In genomic region chr19:13884726-13885591, GRCh38 we compare ENCODE assay signal across 15 cellular contexts. TPM values are rescaled to one million over a fixed set of nuclear protein-coding genes. Genes with fewer than 3 reads are reported as not detected.
A peak's percentile ranks its signal among the peaks of the same experiment; 100 is the strongest.
DNase-seq lines count a peak whose midpoint lies in the region; ATAC-seq, FAIRE-seq and TF ChIP-seq lines count a peak whose summit lies in the region.
"Had no signal": no experiment of that assay in that cellular context is flagged by ENCODE, and none has a peak within 500 bp of the region (broad histone marks: within the 10 kb centered on the region; RNA-seq: fewer than 3 reads in every experiment).

No MANE protein-coding gene starts in this region.

- intact Hi-C loops in HepG2 (cut with micrococcal nuclease; ENCODE audit: unreplicated experiment): no loop called here
- intact Hi-C loops in upper lobe of right lung (cut with DNase I): no loop called here
- intact Hi-C loops in esophagus muscularis mucosa (cut with DNase I): loop anchor here (5.0 kb wide), 1 partner anchor 172 kb away; no protein-coding TSS in a partner anchor

- H3K36me3 ChIP-seq in HepG2 (replicated peaks in 1 of 2; ENCODE audit: control insufficient read depth in 1 of 2, insufficient read depth in 2 of 2, low read length in 2 of 2): no peaks in the 10 kb centered on the region
- no peaks in the 10 kb centered on the region for H3K36me3 ChIP-seq in upper lobe of right lung
- no peaks in the 10 kb centered on the region for H3K36me3 ChIP-seq in esophagus muscularis mucosa

- no peak for TF ChIP-seq CTCF in HepG2 (CRISPR knock-in tag; IDR thresholded peaks at IDR 0.05)
- no peak for TF ChIP-seq CTCF in upper lobe of right lung (IDR thresholded peaks at IDR 0.05)
- no peak for TF ChIP-seq CTCF in esophagus muscularis mucosa (IDR thresholded peaks at IDR 0.05)

- H3K9ac ChIP-seq in HepG2 (ENCODE audit: insufficient read depth, low read depth, low read length): no peak overlapping the region

- no TSS peak for BruUV-seq in HepG2 (replicated peaks; lab: Mats Ljungman, UMichigan)

- H2AFZ ChIP-seq in HepG2 (ENCODE audit: low read length): no peak overlapping the region

- H3K4me3 ChIP-seq in HepG2 (replicated peaks in 1 of 3; ENCODE audit: insufficient read depth in 1 of 3, low read depth in 2 of 3, low read length in 3 of 3) (no peak overlapping the region), upper lobe of right lung (no peak overlapping the region), esophagus muscularis mucosa (no peak overlapping the region)
- H3K4me3 ChIP-seq: A549 had no signal

- TF ChIP-seq RAD21 in HepG2 (CRISPR knock-in tag; IDR thresholded peaks at IDR 0.05): no peak

- TF ChIP-seq POLR2A in HepG2 (IDR thresholded peaks at IDR 0.05; ENCODE audit: insufficient read depth in 1 of 2, low read depth in 2 of 2, low read length in 2 of 2): no peak
- TF ChIP-seq POLR2A in esophagus muscularis mucosa (IDR thresholded peaks at IDR 0.05; ENCODE audit: low read depth): no peak

- no peak overlapping the region for H3K4me2 ChIP-seq in HepG2 (ENCODE audit: low read depth, low read length)
- H3K4me2 ChIP-seq: A549 had no signal

- H3K27ac ChIP-seq in HepG2 (ENCODE audit: extremely low read length, insufficient read depth, low read length): no peak overlapping the region
- no peak overlapping the region for H3K27ac ChIP-seq in upper lobe of right lung
- no peak overlapping the region for H3K27ac ChIP-seq in esophagus muscularis mucosa (replicated peaks in 1 of 4)
- H3K27ac ChIP-seq: A549 had no signal

- no peak for TF ChIP-seq EP300 in HepG2 (IDR thresholded peaks at IDR 0.05; ENCODE audit: low read depth in 2 of 2, low read length in 2 of 2)
- no peak for TF ChIP-seq EP300 in HepG2 (CRISPR knock-in tag; IDR thresholded peaks at IDR 0.05; ENCODE audit: borderline replicate concordance)
- TF ChIP-seq EP300 in esophagus muscularis mucosa (IDR thresholded peaks at IDR 0.05): no peak

- H3K79me2 ChIP-seq in HepG2 (ENCODE audit: insufficient read depth, low read length): no peaks in the 10 kb centered on the region

- H3K9me3 ChIP-seq in HepG2 (ENCODE audit: low read length): no peaks in the 10 kb centered on the region
- H3K9me3 ChIP-seq in upper lobe of right lung: no peaks in the 10 kb centered on the region
- H3K9me3 ChIP-seq in esophagus muscularis mucosa: no peaks in the 10 kb centered on the region
- H3K9me3 ChIP-seq: A549 had no signal

- 32% methylated on average over 22 of the region's 26 CpGs for WGBS in HepG2 (ENCODE audit: low lambda C conversion rate)
- 92% methylated on average over 6 of the region's 26 CpGs for WGBS in esophagus muscularis mucosa

- in situ Hi-C loops in HepG2 (cut with HindIII; ENCODE audit: extremely low pct_ligation_motif_present, low pct_unique_long_range_greater_than_20kb) (loop anchor here (5.0 to 25.0 kb wide), 3 partner anchors 67 to 527 kb away; partner anchors contain the start of genes DCAF15, DDX39A and MISP3), ACHN (cut with HindIII; ENCODE audit: low pct_ligation_motif_present, low pct_unique_long_range_greater_than_20kb, low sequenced_read_pairs) (no loop called here)

- FAIRE-seq in HepG2 (lab: Jason Lieb, UNC): no peak
- FAIRE-seq: A549, D721Med had no signal

- H3K4me1 ChIP-seq in HepG2 (ENCODE audit: insufficient read depth, low read length) (peaks cover 56% of the 10 kb centered on the region), upper lobe of right lung (peaks cover 19% of the 10 kb centered on the region), esophagus muscularis mucosa (peaks cover 15 to 25% (median 20%) of the 10 kb centered on the region in 4 donors)

- ATAC-seq in HepG2 (no peak), upper lobe of right lung (peak; percentile 12), HG03469 (IDR thresholded peaks at IDR 0.05; ENCODE audit: unreplicated experiment) (no peak)
- ATAC-seq: A549 had no signal

- peaks cover 2 to 28% of the 10 kb centered on the region in 2 experiments; a peak in 4 of 5 replicates for H3K27me3 ChIP-seq in HepG2 (ENCODE audit: control insufficient read depth in 1 of 2, insufficient read depth in 2 of 2, low read length in 2 of 2)
- no peaks in the 10 kb centered on the region for H3K27me3 ChIP-seq in upper lobe of right lung
- H3K27me3 ChIP-seq in esophagus muscularis mucosa: no peaks in the 10 kb centered on the region

- CTCF ChIA-PET in HepG2 (lab: Yijun Ruan, JAX; ENCODE audit: low intra/inter-chr PET ratio, low total read pairs): no interaction called here

- DNase-seq in NCI-H2171 treated with DMSO at 0.1 percent for 48 hours (lab: John Stamatoyannopoulos, UW): peak; percentile 62
- DNase-seq in NCI-H2171 (lab: John Stamatoyannopoulos, UW): no peak
- peak; percentile 71 for DNase-seq in RPMI8226
- DNase-seq in HepG2 (ENCODE audit: low spot score): no peak
- no peak for DNase-seq in upper lobe of right lung
- no peak for DNase-seq in esophagus muscularis mucosa (ENCODE audit: extremely low spot score)
- no peak for DNase-seq in ACHN
- DNase-seq: activated CD4-positive, alpha-beta T cell treated with anti-CD3 and anti-CD28 coated beads, Interleukin-2, amount 50 U/mL, for 4 hours; activated effector memory CD4-positive, alpha-beta T cell treated with anti-CD3 and anti-CD28 coated beads, Interleukin-2, amount 50 U/mL, for 16 hours; effector memory CD4-positive, alpha-beta T cell; NCI-H526 treated with DMSO at 0.1 percent for 48 hours had no signal

- H4K20me1 ChIP-seq in HepG2 (ENCODE audit: insufficient read depth, low read length): no peaks in the 10 kb centered on the region

- POLR2A ChIA-PET in HepG2 (lab: Yijun Ruan, JAX): interaction anchor here (0.7 to 1.3 kb wide), 2 partner anchors 177 to 252 kb away, joined by 3 read pairs; partner anchors contain the start of gene PALM3

RNA-seq across cellular contexts. Expression of gene NANOS3, which starts 8.0 kb away (rescaled TPM):
- total RNA-seq in HepG2 (2016; rRNA removed; fragmentation: Illumina TruSeq; extraction: Trizol) (not detected in 2 replicates), upper lobe of right lung (not detected), esophagus muscularis mucosa (not detected)
- not detected in 2 replicates for total RNA-seq in HepG2 (2016; cell fraction: cytosol; rRNA removed; fragmentation: Illumina TruSeq; extraction: Trizol; ENCODE audit: low read depth)
- total RNA-seq in HepG2 (2016; cell fraction: insoluble cytoplasmic fraction; rRNA removed; fragmentation: Illumina TruSeq; extraction: Trizol): not detected in 2 replicates
- not detected in 2 replicates for total RNA-seq in HepG2 (2016; cell fraction: membrane; rRNA removed; fragmentation: Illumina TruSeq; extraction: Trizol)
- not detected in 2 replicates for total RNA-seq in HepG2 (2016; cell fraction: nucleus; rRNA removed; fragmentation: Illumina TruSeq; extraction: Trizol)
- polyA plus RNA-seq in HepG2 (2011; rRNA removed): 0.21 TPM in 1 of 2 replicates, not detected in the other
- not detected in 2 replicates for polyA plus RNA-seq in HepG2 (2011; cell fraction: cytosol; rRNA removed)
- polyA plus RNA-seq in HepG2 (2011; cell fraction: nucleus; rRNA removed): 1.1 and 1.8 TPM in 2 replicates
- 1.1 TPM in 1 of 2 replicates, not detected in the other for polyA plus RNA-seq in HepG2 (2012)
- not detected in 2 replicates for polyA plus RNA-seq in HepG2 (2016; cell fraction: cytosol; fragmentation: Illumina TruSeq; extraction: Trizol; ENCODE audit: low read depth)
- polyA plus RNA-seq in HepG2 (2016; cell fraction: insoluble cytoplasmic fraction; fragmentation: Illumina TruSeq; extraction: Trizol; ENCODE audit: low read depth): not detected in 2 replicates
- polyA plus RNA-seq in HepG2 (2016; cell fraction: membrane; fragmentation: Illumina TruSeq; extraction: Trizol; ENCODE audit: low read depth): not detected in 2 replicates
- not detected in 2 replicates for polyA plus RNA-seq in HepG2 (2016; cell fraction: nucleus; fragmentation: Illumina TruSeq; extraction: Trizol; ENCODE audit: insufficient read depth, low read depth)
- polyA minus RNA-seq in HepG2 (2011; rRNA and poly(A)+ RNA removed; ENCODE audit: low replicate concordance): not detected in 2 replicates
- not detected in 2 replicates for polyA minus RNA-seq in HepG2 (2011; cell fraction: cytosol; rRNA and poly(A)+ RNA removed)
- polyA minus RNA-seq in HepG2 (2011; cell fraction: nucleus; rRNA and poly(A)+ RNA removed): not detected in 2 replicates
- total RNA-seq: subcutaneous adipose tissue had no signal

RNA-seq across cellular contexts. Expression of gene BRME1, which starts 21.0 kb away (rescaled TPM):
- total RNA-seq in HepG2 (2016; rRNA removed; fragmentation: Illumina TruSeq; extraction: Trizol) (0.84 and 1.5 TPM in 2 replicates), upper lobe of right lung (2.0 TPM), esophagus muscularis mucosa (1 to 10 TPM in 1 of 4 donors, under 1 TPM in 3; 0.42 to 1.1 (median 0.78) TPM)
- 0.35 and 0.40 TPM in 2 replicates for total RNA-seq in HepG2 (2016; cell fraction: cytosol; rRNA removed; fragmentation: Illumina TruSeq; extraction: Trizol; ENCODE audit: low read depth)
- total RNA-seq in HepG2 (2016; cell fraction: insoluble cytoplasmic fraction; rRNA removed; fragmentation: Illumina TruSeq; extraction: Trizol): 1.1 TPM in 2 replicates
- total RNA-seq in HepG2 (2016; cell fraction: membrane; rRNA removed; fragmentation: Illumina TruSeq; extraction: Trizol): 0.25 and 0.69 TPM in 2 replicates
- total RNA-seq in HepG2 (2016; cell fraction: nucleus; rRNA removed; fragmentation: Illumina TruSeq; extraction: Trizol): 1.2 and 1.3 TPM in 2 replicates
- polyA plus RNA-seq in HepG2 (2011; rRNA removed): 0.74 and 0.91 TPM in 2 replicates
- polyA plus RNA-seq in HepG2 (2011; cell fraction: cytosol; rRNA removed): 0.55 and 0.72 TPM in 2 replicates
- polyA plus RNA-seq in HepG2 (2011; cell fraction: nucleus; rRNA removed): 5.7 and 8.2 TPM in 2 replicates
- polyA plus RNA-seq in HepG2 (2012): 1.3 and 1.8 TPM in 2 replicates
- 0.09 TPM in 1 of 2 replicates, not detected in the other for polyA plus RNA-seq in HepG2 (2016; cell fraction: cytosol; fragmentation: Illumina TruSeq; extraction: Trizol; ENCODE audit: low read depth)
- polyA plus RNA-seq in HepG2 (2016; cell fraction: insoluble cytoplasmic fraction; fragmentation: Illumina TruSeq; extraction: Trizol; ENCODE audit: low read depth): 1.1 and 1.8 TPM in 2 replicates
- 0.23 and 0.31 TPM in 2 replicates for polyA plus RNA-seq in HepG2 (2016; cell fraction: membrane; fragmentation: Illumina TruSeq; extraction: Trizol; ENCODE audit: low read depth)
- 5.8 and 5.9 TPM in 2 replicates for polyA plus RNA-seq in HepG2 (2016; cell fraction: nucleus; fragmentation: Illumina TruSeq; extraction: Trizol; ENCODE audit: insufficient read depth, low read depth)
- polyA minus RNA-seq in HepG2 (2011; rRNA and poly(A)+ RNA removed; ENCODE audit: low replicate concordance): 1.2 and 5.8 TPM in 2 replicates
- polyA minus RNA-seq in HepG2 (2011; cell fraction: cytosol; rRNA and poly(A)+ RNA removed): 1.3 TPM in 1 of 2 replicates, not detected in the other
- polyA minus RNA-seq in HepG2 (2011; cell fraction: nucleus; rRNA and poly(A)+ RNA removed): 2.2 and 2.4 TPM in 2 replicates

RNA-seq across cellular contexts. Expression of gene CC2D1A, which starts 21.0 kb away (rescaled TPM):
- total RNA-seq in HepG2 (2016; rRNA removed; fragmentation: Illumina TruSeq; extraction: Trizol) (6.4 and 9.7 TPM in 2 replicates), upper lobe of right lung (28.9 TPM), esophagus muscularis mucosa (10 to 100 TPM; 22.9 to 42.8 (median 33.6) TPM)
- total RNA-seq in HepG2 (2016; cell fraction: cytosol; rRNA removed; fragmentation: Illumina TruSeq; extraction: Trizol; ENCODE audit: low read depth): 5.0 and 5.7 TPM in 2 replicates
- total RNA-seq in HepG2 (2016; cell fraction: insoluble cytoplasmic fraction; rRNA removed; fragmentation: Illumina TruSeq; extraction: Trizol): 4.7 and 10.2 TPM in 2 replicates
- 5.3 and 5.8 TPM in 2 replicates for total RNA-seq in HepG2 (2016; cell fraction: membrane; rRNA removed; fragmentation: Illumina TruSeq; extraction: Trizol)
- total RNA-seq in HepG2 (2016; cell fraction: nucleus; rRNA removed; fragmentation: Illumina TruSeq; extraction: Trizol): 9.4 and 12.9 TPM in 2 replicates
- 11.5 and 17.0 TPM in 2 replicates for polyA plus RNA-seq in HepG2 (2011; rRNA removed)
- polyA plus RNA-seq in HepG2 (2011; cell fraction: cytosol; rRNA removed): 4.6 and 5.8 TPM in 2 replicates
- polyA plus RNA-seq in HepG2 (2011; cell fraction: nucleus; rRNA removed): 100 and 116 TPM in 2 replicates
- polyA plus RNA-seq in HepG2 (2012): 16.4 and 23.4 TPM in 2 replicates
- 1.2 and 1.8 TPM in 2 replicates for polyA plus RNA-seq in HepG2 (2016; cell fraction: cytosol; fragmentation: Illumina TruSeq; extraction: Trizol; ENCODE audit: low read depth)
- polyA plus RNA-seq in HepG2 (2016; cell fraction: insoluble cytoplasmic fraction; fragmentation: Illumina TruSeq; extraction: Trizol; ENCODE audit: low read depth): 9.0 and 11.9 TPM in 2 replicates
- polyA plus RNA-seq in HepG2 (2016; cell fraction: membrane; fragmentation: Illumina TruSeq; extraction: Trizol; ENCODE audit: low read depth): 2.8 and 3.2 TPM in 2 replicates
- 55.9 and 56.2 TPM in 2 replicates for polyA plus RNA-seq in HepG2 (2016; cell fraction: nucleus; fragmentation: Illumina TruSeq; extraction: Trizol; ENCODE audit: insufficient read depth, low read depth)
- polyA minus RNA-seq in HepG2 (2011; rRNA and poly(A)+ RNA removed; ENCODE audit: low replicate concordance): 13.2 and 19.3 TPM in 2 replicates
- polyA minus RNA-seq in HepG2 (2011; cell fraction: cytosol; rRNA and poly(A)+ RNA removed): 4.7 and 6.5 TPM in 2 replicates
- 20.1 and 21.6 TPM in 2 replicates for polyA minus RNA-seq in HepG2 (2011; cell fraction: nucleus; rRNA and poly(A)+ RNA removed)

RNA-seq across cellular contexts. Expression of gene PODNL1, which starts 53.3 kb away (rescaled TPM):
- total RNA-seq in HepG2 (2016; rRNA removed; fragmentation: Illumina TruSeq; extraction: Trizol) (not detected in 2 replicates), upper lobe of right lung (2.8 TPM), esophagus muscularis mucosa (under 1 TPM in 2 of 4 donors, not detected in 2; 0.66 to 0.69 TPM)
- not detected in 2 replicates for total RNA-seq in HepG2 (2016; cell fraction: cytosol; rRNA removed; fragmentation: Illumina TruSeq; extraction: Trizol; ENCODE audit: low read depth)
- not detected in 2 replicates for total RNA-seq in HepG2 (2016; cell fraction: insoluble cytoplasmic fraction; rRNA removed; fragmentation: Illumina TruSeq; extraction: Trizol)
- 0.17 TPM in 1 of 2 replicates, not detected in the other for total RNA-seq in HepG2 (2016; cell fraction: membrane; rRNA removed; fragmentation: Illumina TruSeq; extraction: Trizol)
- not detected in 2 replicates for total RNA-seq in HepG2 (2016; cell fraction: nucleus; rRNA removed; fragmentation: Illumina TruSeq; extraction: Trizol)
- 0.18 TPM in 1 of 2 replicates, not detected in the other for polyA plus RNA-seq in HepG2 (2011; rRNA removed)
- polyA plus RNA-seq in HepG2 (2011; cell fraction: cytosol; rRNA removed): 0.15 TPM in 1 of 2 replicates, not detected in the other
- polyA plus RNA-seq in HepG2 (2011; cell fraction: nucleus; rRNA removed): 0.26 TPM in 2 replicates
- 0.19 and 0.24 TPM in 2 replicates for polyA plus RNA-seq in HepG2 (2012)
- not detected in 2 replicates for polyA plus RNA-seq in HepG2 (2016; cell fraction: cytosol; fragmentation: Illumina TruSeq; extraction: Trizol; ENCODE audit: low read depth)
- not detected in 2 replicates for polyA plus RNA-seq in HepG2 (2016; cell fraction: insoluble cytoplasmic fraction; fragmentation: Illumina TruSeq; extraction: Trizol; ENCODE audit: low read depth)
- polyA plus RNA-seq in HepG2 (2016; cell fraction: membrane; fragmentation: Illumina TruSeq; extraction: Trizol; ENCODE audit: low read depth): not detected in 2 replicates
- not detected in 2 replicates for polyA plus RNA-seq in HepG2 (2016; cell fraction: nucleus; fragmentation: Illumina TruSeq; extraction: Trizol; ENCODE audit: insufficient read depth, low read depth)
- polyA minus RNA-seq in HepG2 (2011; rRNA and poly(A)+ RNA removed; ENCODE audit: low replicate concordance): 0.54 TPM in 1 of 2 replicates, not detected in the other
- not detected in 2 replicates for polyA minus RNA-seq in HepG2 (2011; cell fraction: cytosol; rRNA and poly(A)+ RNA removed)
- not detected in 2 replicates for polyA minus RNA-seq in HepG2 (2011; cell fraction: nucleus; rRNA and poly(A)+ RNA removed)

Comparison
In these comparisons a context has a peak if more than half of its experiments do, and no peak if none do; other contexts are left out.
1. DNase-seq: peak in NCI-H2171 treated with DMSO at 0.1 percent for 48 hours (single experiment) and RPMI8226 (single experiment); none in NCI-H2171 (single experiment), HepG2 (single experiment), upper lobe of right lung (single experiment), esophagus muscularis mucosa (single experiment) and ACHN (single experiment).